ENCODE assay signal across 1 cellular context in genomic region chr22:41022470-41023298, GRCh38.
TF ChIP-seq lines count a peak whose summit lies in the region.

No MANE protein-coding gene starts in this region.

TF ChIP-seq in GM12878, 131 proteins besides CTCF, POLR2A, EP300 and RAD21 (continued from another document and continues in another):
- TF ChIP-seq ZNF592 (IDR thresholded peaks at IDR 0.05) (no peak), USF1 (IDR thresholded peaks at IDR 0.05; ENCODE audit: borderline replicate concordance, extremely low read length, insufficient read depth, low read depth, low read length) (peak; percentile 99), BHLHE40 (IDR thresholded peaks at IDR 0.05; ENCODE audit: borderline replicate concordance in 1 of 2, low read depth in 2 of 2, low read length in 1 of 2) (peak; percentile 100), EED (IDR thresholded peaks at IDR 0.05; ENCODE audit: low read depth) (peak; percentile 64), BCLAF1 (IDR thresholded peaks at IDR 0.05) (no peak), LARP7 (IDR thresholded peaks at IDR 0.05) (peak; percentile 34; the same call in 1 of the 2 replicates), ZBTB40 (IDR thresholded peaks at IDR 0.05; ENCODE audit: borderline replicate concordance) (no peak), SP1 (IDR thresholded peaks at IDR 0.05; ENCODE audit: low read depth, low read length) (no peak), NR2C2 (IDR thresholded peaks at IDR 0.05; ENCODE audit: borderline replicate concordance, control insufficient read depth, insufficient read length, low read depth) (no peak), USF2 (IDR thresholded peaks at IDR 0.05; ENCODE audit: borderline replicate concordance, low read depth, low read length) (peak; percentile 81), MXI1 (IDR thresholded peaks at IDR 0.05; ENCODE audit: low read depth, low read length) (peak; percentile 81), RFX5 (IDR thresholded peaks at IDR 0.05; ENCODE audit: low read depth, low read length) (no peak), ZBTB4 (CRISPR knock-in tag; IDR thresholded peaks at IDR 0.05) (no peak), GATAD2B (conservative IDR thresholded peaks at IDR 0.05; ENCODE audit: low read depth) (peak; percentile 85; the same call in 1 of the 2 replicates), CHD2 (IDR thresholded peaks at IDR 0.05; ENCODE audit: borderline replicate concordance, low read depth, low read length) (peak; percentile 89), POLR2AphosphoS5 (IDR thresholded peaks at IDR 0.05; ENCODE audit: low read length) (peak; percentile 22; the same call in 1 of the 2 replicates), NBN (IDR thresholded peaks at IDR 0.05) (0 out of 2 replicates have a peak, but pooled peaks have one; percentile 66), NKRF (conservative IDR thresholded peaks at IDR 0.05) (0 out of 2 replicates have a peak, but pooled peaks have one; percentile 2), IKZF2 (IDR thresholded peaks at IDR 0.05) (peak; percentile 58 to 72; a peak in 2 of 4 replicates), SREBF2 (IDR thresholded peaks at IDR 0.05; ENCODE audit: low read length) (no peak), MAX (IDR thresholded peaks at IDR 0.05; ENCODE audit: low read depth, low read length) (peak; percentile 95), MYC (IDR thresholded peaks at IDR 0.05; ENCODE audit: insufficient read depth, insufficient read length, insufficient replicate concordance, low read length, severe bottlenecking) (peak; percentile 62), TARDBP (IDR thresholded peaks at IDR 0.05; ENCODE audit: borderline replicate concordance) (no peak), SIX5 (IDR thresholded peaks at IDR 0.05; ENCODE audit: low read depth, low read length, severe bottlenecking) (no peak), GABPA (IDR thresholded peaks at IDR 0.05; ENCODE audit: low read depth) (no peak), ATF3 (IDR thresholded peaks at IDR 0.05; ENCODE audit: borderline replicate concordance, extremely low read depth, low read depth, low read length) (peak; percentile 75; the same call in 1 of the 2 replicates), MYB (IDR thresholded peaks at IDR 0.05; ENCODE audit: borderline replicate concordance, low read depth, low read length) (no peak), DPF2 (IDR thresholded peaks at IDR 0.05) (peak; percentile 61; the same call in 1 of the 2 replicates), FOXK2 (IDR thresholded peaks at IDR 0.05) (no peak), CHD1 (IDR thresholded peaks at IDR 0.05; ENCODE audit: low read depth, low read length) (no peak), MEF2B (IDR thresholded peaks at IDR 0.05; ENCODE audit: partially characterized antibody, poor library complexity, severe bottlenecking) (peak; percentile 80), RAD51 (IDR thresholded peaks at IDR 0.05) (peak; percentile 89)
